ENCODE assay signal across 16 cellular contexts in genomic region chr3:135869439-135870105, GRCh38.
A peak's percentile ranks its signal among the peaks of the same experiment; 100 is the strongest.
DNase-seq lines count a peak whose midpoint lies in the region; ATAC-seq, FAIRE-seq and TF ChIP-seq lines count a peak whose summit lies in the region.
"Had no signal": no experiment of that assay in that cellular context is flagged by ENCODE, and none has a peak within 500 bp of the region (broad histone marks: within the 10 kb centered on the region; RNA-seq: fewer than 3 reads in every experiment).

No MANE protein-coding gene starts in this region.

- H2AFZ ChIP-seq in astrocyte (ENCODE audit: low read depth, low read length): no peak overlapping the region

- H4K20me1 ChIP-seq in astrocyte (ENCODE audit: insufficient read depth, low read length): no peaks in the 10 kb centered on the region

- ATAC-seq in lower lobe of right lung (no peak), HG03135 (IDR thresholded peaks at IDR 0.05; ENCODE audit: unreplicated experiment) (no peak)
- ATAC-seq: K562, SK-N-SH treated with all-trans-retinoic acid at 6 μM for 48 hours had no signal

- H3K4me1 ChIP-seq in astrocyte (ENCODE audit: insufficient read depth, low read length): no peaks in the 10 kb centered on the region
- no peaks in the 10 kb centered on the region for H3K4me1 ChIP-seq in lower lobe of right lung
- H3K4me1 ChIP-seq: BE2C had no signal

- peak; percentile 8 for DNase-seq in AG08396 (ENCODE audit: low spot score)
- peak; percentile 53 for DNase-seq in HS-5 (ENCODE audit: low read depth)
- peak; percentile 61 for DNase-seq in astrocyte (ENCODE audit: low read depth)
- peak; percentile 93 for DNase-seq in kidney tubule cell (ENCODE audit: low spot score)
- no peak for DNase-seq in NCI-H1105 treated with DMSO at 0.1 percent for 48 hours (lab: John Stamatoyannopoulos, UW)
- DNase-seq in lower lobe of right lung: no peak
- no peak for DNase-seq in NCI-H1694 treated with DMSO at 0.1 percent for 48 hours (lab: John Stamatoyannopoulos, UW)
- DNase-seq: BE2C; NCI-H1105; NCI-H526 treated with DMSO at 0.1 percent for 48 hours; NK-92 treated with Interleukin-12 subunit alpha and Interleukin-12 subunit beta, amount 100 ng/mL, for 24 hours had no signal

- no peaks in the 10 kb centered on the region for H3K27me3 Mint-ChIP-seq in astrocyte (ENCODE audit: low read depth, unreplicated experiment)
- H3K27me3 Mint-ChIP-seq: CD4-positive, alpha-beta memory T cell had no signal

- peaks cover 2% of the 10 kb centered on the region for H3K9me3 Mint-ChIP-seq in astrocyte (ENCODE audit: unreplicated experiment)

- peak overlapping the region; percentile 14 for H3K27ac ChIP-seq in astrocyte (ENCODE audit: low read depth, low read length)
- H3K27ac ChIP-seq in lower lobe of right lung: no peak overlapping the region

- no peak overlapping the region for H3K4me3 Mint-ChIP-seq in astrocyte (ENCODE audit: unreplicated experiment)
- H3K4me3 Mint-ChIP-seq: CD4-positive, alpha-beta memory T cell had no signal

- no peak overlapping the region for H3K27ac Mint-ChIP-seq in astrocyte (ENCODE audit: unreplicated experiment)

- intact Hi-C loops in lower lobe of right lung (cut with DNase I): no loop called here

- H3K4me3 ChIP-seq in astrocyte (ENCODE audit: insufficient read depth, low read depth, low read length): no peak overlapping the region
- H3K4me3 ChIP-seq in lower lobe of right lung: no peak overlapping the region
- H3K4me3 ChIP-seq: K562 had no signal

- no peaks in the 10 kb centered on the region for H3K9me3 ChIP-seq in astrocyte (ENCODE audit: insufficient read depth, low read depth, low read length)
- H3K9me3 ChIP-seq in lower lobe of right lung: peaks cover 5% of the 10 kb centered on the region
- H3K9me3 ChIP-seq: BE2C had no signal

- H3K27me3 ChIP-seq in astrocyte (ENCODE audit: insufficient read depth, low read length) (no peaks in the 10 kb centered on the region), lower lobe of right lung (ENCODE audit: low read depth) (no peaks in the 10 kb centered on the region)
- H3K27me3 ChIP-seq: BE2C had no signal

- no peaks in the 10 kb centered on the region for H3K36me3 ChIP-seq in astrocyte (ENCODE audit: insufficient read depth, low read length)
- H3K36me3 ChIP-seq in lower lobe of right lung: no peaks in the 10 kb centered on the region
- H3K36me3 ChIP-seq: BE2C had no signal

- H3K4me1 Mint-ChIP-seq in astrocyte (ENCODE audit: low read depth, unreplicated experiment): peaks cover 4% of the 10 kb centered on the region
- H3K4me1 Mint-ChIP-seq: CD4-positive, alpha-beta memory T cell had no signal

- H3K79me2 ChIP-seq in astrocyte (ENCODE audit: insufficient read depth, low read length): no peaks in the 10 kb centered on the region

- H3K4me2 ChIP-seq in astrocyte (ENCODE audit: low read length): no peak overlapping the region

- FAIRE-seq in astrocyte (lab: Jason Lieb, UNC): no peak
- FAIRE-seq: HTR-8/SVneo, K562 had no signal

- H3K36me3 Mint-ChIP-seq in astrocyte (ENCODE audit: low read depth, unreplicated experiment): no peaks in the 10 kb centered on the region
- H3K36me3 Mint-ChIP-seq: CD4-positive, alpha-beta memory T cell had no signal

- no peak overlapping the region for H3K9ac ChIP-seq in astrocyte (ENCODE audit: low read length)

- TF ChIP-seq CTCF in astrocyte (IDR thresholded peaks at IDR 0.05; ENCODE audit: insufficient read depth, low read depth, low read length): no peak
- TF ChIP-seq CTCF in lower lobe of right lung (IDR thresholded peaks at IDR 0.05): no peak

Comparison
In these comparisons a context has a peak if more than half of its experiments do, and no peak if none do; other contexts are left out.
1. DNase-seq: peak in AG08396 (single experiment), HS-5 (single experiment), astrocyte (single experiment) and kidney tubule cell (single experiment); none in NCI-H1105 treated with DMSO at 0.1 percent for 48 hours (single experiment), lower lobe of right lung (single experiment) and NCI-H1694 treated with DMSO at 0.1 percent for 48 hours (single experiment).